In the genomic region with DNA sequence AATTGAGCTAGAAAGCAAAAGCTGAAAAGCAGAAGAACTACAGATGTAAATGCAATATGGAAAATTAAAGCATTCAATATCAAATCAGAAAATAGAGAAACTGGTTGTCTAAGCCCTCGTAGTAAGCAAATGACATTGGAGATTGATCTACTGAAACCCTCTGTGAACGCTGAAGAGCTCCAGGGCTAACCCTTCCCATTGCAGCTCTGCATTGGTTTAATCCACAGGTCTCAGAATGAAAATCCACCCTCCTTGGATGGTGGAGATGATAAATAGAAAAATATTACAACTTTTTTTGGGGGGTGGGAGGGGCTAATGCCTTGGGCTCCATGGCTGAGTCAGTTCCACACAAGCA, we compare ENCODE assay signal across 8 cellular contexts. TPM values are rescaled to one million over a fixed set of nuclear protein-coding genes. Genes with fewer than 3 reads are reported as not detected.
DNase-seq lines count a peak whose midpoint lies in the region; ATAC-seq and TF ChIP-seq lines count a peak whose summit lies in the region.

No MANE protein-coding gene starts in this region.

- H3K36me3 ChIP-seq in HEK293 (ENCODE audit: control insufficient read depth in 2 of 2, insufficient read depth in 1 of 2, low read length in 2 of 2), result peaks cover 0 to 7% of the 10 kb centered on the region in 2 experiments; a peak in 2 of 3 replicates
- peaks cover 0 to 5% of the 10 kb centered on the region in 2 donors for H3K36me3 ChIP-seq in ascending aorta
- peaks cover 31% of the 10 kb centered on the region for H3K36me3 ChIP-seq in mesodermal cell (ENCODE audit: control insufficient read depth, insufficient read depth, low read length)

- no peak for TF ChIP-seq CTCF in 22Rv1 (IDR thresholded peaks at IDR 0.05)
- no peak for TF ChIP-seq CTCF in HEK293 (tag by site-specific recombination; IDR thresholded peaks at IDR 0.05)
- TF ChIP-seq CTCF in ascending aorta (IDR thresholded peaks at IDR 0.05), result no peak

- CTCF ChIA-PET in HEK293 (lab: Yijun Ruan, JAX), result interaction anchor here (0.6 to 2.2 kb wide), 4 partner anchors 9 to 260 kb away, joined by 3 to 18 read pairs (median 6); a partner anchor contains a TSS

- H3K27me3 ChIP-seq in ascending aorta, result no peaks in the 10 kb centered on the region

- POLR2A ChIA-PET in HEK293 (lab: Yijun Ruan, JAX), result interaction anchor here (0.7 to 2.2 kb wide), 3 partner anchors 32 to 193 kb away, joined by 3 to 20 read pairs (median 3); no protein-coding TSS in a partner anchor

- H3K4me3 ChIP-seq in HEK293 (ENCODE audit: low read depth, low read length) (no peak overlapping the region), ascending aorta (peak overlapping the region; percentile 38 to 50), mesodermal cell (ENCODE audit: extremely low read depth, insufficient read depth, low read length, poor library complexity, severe bottlenecking) (no peak overlapping the region)

- intact Hi-C loops in ascending aorta (cut with DNase I), result loop anchor here (1.0 kb wide), 3 partner anchors 26 to 164 kb away; a partner anchor contains a TSS

- DNase-seq in ascending aorta (ENCODE audit: low spot score in 2 of 2) (no peak), DMS53 treated with DMSO at 0.1 percent for 48 hours (lab: John Stamatoyannopoulos, UW; ENCODE audit: unreplicated experiment) (no peak), GF-D8 (lab: John Stamatoyannopoulos, UW) (no peak), H4 (ENCODE audit: low spot score) (no peak)

- 83 to 100% methylated on average over 1 of the region's 2 CpGs for WGBS in mesodermal cell (ENCODE audit: insufficient coverage in 2 of 2), 2 experiments

- no peak for ATAC-seq in HG02642 (IDR thresholded peaks at IDR 0.05; ENCODE audit: poor library complexity, unreplicated experiment)

- H3K9me3 ChIP-seq in HEK293 (ENCODE audit: control insufficient read depth, insufficient read depth, low read depth, low read length), result no peaks in the 10 kb centered on the region
- H3K9me3 ChIP-seq in ascending aorta, result no peaks in the 10 kb centered on the region
- H3K9me3 ChIP-seq in mesodermal cell (ENCODE audit: control insufficient read depth, low read length), result no peaks in the 10 kb centered on the region

- H3K27ac ChIP-seq in 22Rv1 (peak overlapping the region; percentile 88), HEK293 (ENCODE audit: extremely low read depth, low read depth, low read length) (peak overlapping the region; percentile 78), ascending aorta (peak overlapping the region; percentile 95 to 97), mesodermal cell (ENCODE audit: low read depth, low read length, severe bottlenecking) (peak overlapping the region; percentile 96)

- peaks cover 33% of the 10 kb centered on the region for H3K4me1 ChIP-seq in HEK293 (ENCODE audit: control insufficient read depth, insufficient read depth, low read length)
- peaks cover 27 to 66% of the 10 kb centered on the region in 2 donors for H3K4me1 ChIP-seq in ascending aorta
- peaks cover 50% of the 10 kb centered on the region for H3K4me1 ChIP-seq in mesodermal cell (ENCODE audit: control insufficient read depth, insufficient read depth, low read length, poor library complexity, severe bottlenecking)

TF ChIP-seq in HEK293, 187 proteins besides CTCF, POLR2A, EP300 and RAD21:
- no peak for TF ChIP-seq ZBTB1 (tag by site-specific recombination; IDR thresholded peaks at IDR 0.05)
- TF ChIP-seq, protein P1, sequence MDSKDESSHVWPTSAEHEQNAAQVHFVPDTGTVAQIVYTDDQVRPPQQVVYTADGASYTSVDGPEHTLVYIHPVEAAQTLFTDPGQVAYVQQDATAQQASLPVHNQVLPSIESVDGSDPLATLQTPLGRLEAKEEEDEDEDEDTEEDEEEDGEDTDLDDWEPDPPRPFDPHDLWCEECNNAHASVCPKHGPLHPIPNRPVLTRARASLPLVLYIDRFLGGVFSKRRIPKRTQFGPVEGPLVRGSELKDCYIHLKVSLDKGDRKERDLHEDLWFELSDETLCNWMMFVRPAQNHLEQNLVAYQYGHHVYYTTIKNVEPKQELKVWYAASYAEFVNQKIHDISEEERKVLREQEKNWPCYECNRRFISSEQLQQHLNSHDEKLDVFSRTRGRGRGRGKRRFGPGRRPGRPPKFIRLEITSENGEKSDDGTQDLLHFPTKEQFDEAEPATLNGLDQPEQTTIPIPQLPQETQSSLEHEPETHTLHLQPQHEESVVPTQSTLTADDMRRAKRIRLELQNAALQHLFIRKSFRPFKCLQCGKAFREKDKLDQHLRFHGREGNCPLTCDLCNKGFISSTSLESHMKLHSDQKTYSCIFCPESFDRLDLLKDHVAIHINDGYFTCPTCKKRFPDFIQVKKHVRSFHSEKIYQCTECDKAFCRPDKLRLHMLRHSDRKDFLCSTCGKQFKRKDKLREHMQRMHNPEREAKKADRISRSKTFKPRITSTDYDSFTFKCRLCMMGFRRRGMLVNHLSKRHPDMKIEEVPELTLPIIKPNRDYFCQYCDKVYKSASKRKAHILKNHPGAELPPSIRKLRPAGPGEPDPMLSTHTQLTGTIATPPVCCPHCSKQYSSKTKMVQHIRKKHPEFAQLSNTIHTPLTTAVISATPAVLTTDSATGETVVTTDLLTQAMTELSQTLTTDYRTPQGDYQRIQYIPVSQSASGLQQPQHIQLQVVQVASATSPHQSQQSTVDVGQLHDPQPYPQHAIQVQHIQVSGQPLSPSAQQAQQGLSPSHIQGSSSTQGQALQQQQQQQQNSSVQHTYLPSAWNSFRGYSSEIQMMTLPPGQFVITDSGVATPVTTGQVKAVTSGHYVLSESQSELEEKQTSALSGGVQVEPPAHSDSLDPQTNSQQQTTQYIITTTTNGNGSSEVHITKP (tag by site-specific recombination; IDR thresholded peaks at IDR 0.05), result peak; percentile 87

RNA-seq across cellular contexts. Expression of a gene that starts 40.5 kb away (rescaled TPM):
- 106 TPM for total RNA-seq in ascending aorta
- 168 TPM for polyA plus RNA-seq in mesodermal cell (2013, experiment 1 of 2)
- polyA plus RNA-seq in mesodermal cell (2013, experiment 2 of 2), result 149 TPM
- total RNA-seq in H4 (2014; rRNA removed; shearing (Covaris generic)), result 49.5 and 57.7 TPM in 2 replicates

RNA-seq across cellular contexts. Expression of a gene that starts 57.1 kb away (rescaled TPM):
- 2.6 TPM for total RNA-seq in ascending aorta
- polyA plus RNA-seq in mesodermal cell (2013, experiment 1 of 2), result 1.1 TPM
- 0.30 TPM for polyA plus RNA-seq in mesodermal cell (2013, experiment 2 of 2)
- total RNA-seq in H4 (2014; rRNA removed; shearing (Covaris generic)), result 2.8 and 3.4 TPM in 2 replicates

Comparison
In these comparisons a context has a peak if more than half of its experiments do, and no peak if none do; other contexts are left out.
1. H3K4me3 ChIP-seq: peak in ascending aorta (2 of 2); none in HEK293 (single experiment) and mesodermal cell (single experiment).
2. Peak in every context shown above with its lines, with median percentiles within 50 percentile points of each other: H3K27ac ChIP-seq.